In the genomic region with DNA sequence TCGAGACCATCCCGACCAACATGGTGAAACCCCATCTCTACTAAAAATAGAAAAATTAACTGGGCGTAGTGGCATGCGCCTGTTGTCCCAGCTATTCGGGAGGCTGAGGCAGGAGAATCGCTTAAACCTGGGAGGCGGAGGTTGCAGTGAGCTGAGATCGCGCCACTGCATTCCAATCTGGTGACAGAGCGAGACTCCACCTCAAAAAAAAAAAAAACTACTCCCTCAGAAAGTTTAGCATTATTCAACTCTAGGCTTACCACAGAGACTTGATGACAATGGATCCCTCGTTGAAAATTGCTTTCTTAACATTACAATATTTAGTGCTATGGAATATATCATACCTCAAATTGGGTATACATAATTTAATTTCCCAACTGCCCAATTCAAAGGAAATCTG, we compare ENCODE assay signal across 8 cellular contexts. TPM values are rescaled to one million over a fixed set of nuclear protein-coding genes. Genes with fewer than 3 reads are reported as not detected.
"Had no signal": no experiment of that assay in that cellular context is flagged by ENCODE, and none has a peak within 500 bp of the region (broad histone marks: within the 10 kb centered on the region; RNA-seq: fewer than 3 reads in every experiment).

No MANE protein-coding gene starts in this region.

RNA-seq across cellular contexts. Expression of a gene that starts 43.4 kb away (rescaled TPM):
- total RNA-seq: osteocyte, pulmonary artery endothelial cell, right atrium auricular region, smooth muscle cell, suprapubic skin, upper lobe of right lung, vagina had no signal
- polyA plus RNA-seq: neural cell, smooth muscle cell had no signal
